Comparison of ENCODE assay signal across 1 cellular context in the genomic region with DNA sequence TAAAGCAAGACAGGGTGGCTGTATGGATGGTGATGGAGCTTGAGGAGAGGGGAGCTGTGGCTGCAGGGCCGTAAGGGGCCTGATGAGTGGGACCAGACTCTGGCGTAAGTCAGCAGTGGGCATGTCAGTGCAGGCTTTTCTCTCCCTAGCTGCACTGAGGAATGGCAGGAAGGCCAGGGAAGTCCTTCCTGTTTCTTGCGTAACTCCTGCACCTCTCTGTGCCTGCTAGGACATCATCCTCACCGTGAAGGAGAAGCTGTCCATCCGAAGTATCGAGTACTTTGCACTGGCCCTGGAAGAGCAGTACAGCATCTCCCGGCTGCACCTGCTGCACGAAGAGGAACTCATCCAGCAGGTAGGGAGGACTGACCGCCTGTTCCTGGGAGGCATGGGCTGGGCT.
TF ChIP-seq lines count a peak whose summit lies in the region.

No MANE protein-coding gene starts in this region.

TF ChIP-seq in Ishikawa, 13 proteins besides CTCF, POLR2A, EP300 and RAD21 (continued from another document):
- TF ChIP-seq, protein P1, sequence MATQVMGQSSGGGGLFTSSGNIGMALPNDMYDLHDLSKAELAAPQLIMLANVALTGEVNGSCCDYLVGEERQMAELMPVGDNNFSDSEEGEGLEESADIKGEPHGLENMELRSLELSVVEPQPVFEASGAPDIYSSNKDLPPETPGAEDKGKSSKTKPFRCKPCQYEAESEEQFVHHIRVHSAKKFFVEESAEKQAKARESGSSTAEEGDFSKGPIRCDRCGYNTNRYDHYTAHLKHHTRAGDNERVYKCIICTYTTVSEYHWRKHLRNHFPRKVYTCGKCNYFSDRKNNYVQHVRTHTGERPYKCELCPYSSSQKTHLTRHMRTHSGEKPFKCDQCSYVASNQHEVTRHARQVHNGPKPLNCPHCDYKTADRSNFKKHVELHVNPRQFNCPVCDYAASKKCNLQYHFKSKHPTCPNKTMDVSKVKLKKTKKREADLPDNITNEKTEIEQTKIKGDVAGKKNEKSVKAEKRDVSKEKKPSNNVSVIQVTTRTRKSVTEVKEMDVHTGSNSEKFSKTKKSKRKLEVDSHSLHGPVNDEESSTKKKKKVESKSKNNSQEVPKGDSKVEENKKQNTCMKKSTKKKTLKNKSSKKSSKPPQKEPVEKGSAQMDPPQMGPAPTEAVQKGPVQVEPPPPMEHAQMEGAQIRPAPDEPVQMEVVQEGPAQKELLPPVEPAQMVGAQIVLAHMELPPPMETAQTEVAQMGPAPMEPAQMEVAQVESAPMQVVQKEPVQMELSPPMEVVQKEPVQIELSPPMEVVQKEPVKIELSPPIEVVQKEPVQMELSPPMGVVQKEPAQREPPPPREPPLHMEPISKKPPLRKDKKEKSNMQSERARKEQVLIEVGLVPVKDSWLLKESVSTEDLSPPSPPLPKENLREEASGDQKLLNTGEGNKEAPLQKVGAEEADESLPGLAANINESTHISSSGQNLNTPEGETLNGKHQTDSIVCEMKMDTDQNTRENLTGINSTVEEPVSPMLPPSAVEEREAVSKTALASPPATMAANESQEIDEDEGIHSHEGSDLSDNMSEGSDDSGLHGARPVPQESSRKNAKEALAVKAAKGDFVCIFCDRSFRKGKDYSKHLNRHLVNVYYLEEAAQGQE (IDR thresholded peaks at IDR 0.05; ENCODE audit: low read depth) = no peak
- TF ChIP-seq TEAD4 (IDR thresholded peaks at IDR 0.05) (no peak), CREB1 (IDR thresholded peaks at IDR 0.05; ENCODE audit: low read depth) (no peak), NFIC (IDR thresholded peaks at IDR 0.05) (no peak), CEBPB (IDR thresholded peaks at IDR 0.05) (peak; percentile 47; the same call in 1 of the 2 replicates)
- TF ChIP-seq, protein P2, sequence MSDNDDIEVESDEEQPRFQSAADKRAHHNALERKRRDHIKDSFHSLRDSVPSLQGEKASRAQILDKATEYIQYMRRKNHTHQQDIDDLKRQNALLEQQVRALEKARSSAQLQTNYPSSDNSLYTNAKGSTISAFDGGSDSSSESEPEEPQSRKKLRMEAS (IDR thresholded peaks at IDR 0.05) = no peak
TF ChIP-seq in Ishikawa: peak in this region for 1.
